ENCODE assay signal across 10 cellular contexts in the genomic region with DNA sequence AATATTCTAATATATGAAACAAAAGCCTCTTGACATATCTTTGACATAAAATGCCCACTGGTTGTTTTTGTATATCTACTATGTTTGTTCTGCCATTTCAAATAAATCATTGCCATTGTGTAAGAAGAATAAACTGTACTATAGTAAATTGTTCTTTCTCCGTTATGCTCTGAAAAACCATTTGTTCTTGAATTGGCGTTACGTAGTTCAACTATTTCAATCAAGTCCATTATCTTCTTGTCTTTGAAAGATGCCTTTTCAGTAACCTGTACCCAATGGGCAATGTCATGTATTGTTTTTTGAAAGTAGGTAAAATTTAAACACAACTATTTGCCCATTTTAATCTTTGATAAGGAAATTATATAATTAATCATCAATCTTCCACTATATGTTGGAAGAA.
A peak's percentile ranks its signal among the peaks of the same experiment; 100 is the strongest.
DNase-seq lines count a peak whose midpoint lies in the region; ATAC-seq and TF ChIP-seq lines count a peak whose summit lies in the region.
"Had no signal": no experiment of that assay in that cellular context is flagged by ENCODE, and none has a peak within 500 bp of the region (broad histone marks: within the 10 kb centered on the region; RNA-seq: fewer than 3 reads in every experiment).

No MANE protein-coding gene starts in this region.

- peak overlapping the region; percentile 69 for H3K4me3 ChIP-seq in epithelial cell of proximal tubule (ENCODE audit: low read depth, low read length)
- peak overlapping the region in 3 of 8 donors; percentile 46 to 73 (median 59) for H3K4me3 ChIP-seq in spleen
- H3K4me3 ChIP-seq: cardiac muscle cell had no signal

- no peak for ATAC-seq in stimulated activated effector memory CD8-positive, alpha-beta T cell treated with anti-CD3 and anti-CD28 coated beads, Interleukin-12 subunit alpha, Interleukin-12 subunit beta, amount 100 ng/mL, for 72 hours
- ATAC-seq: activated CD8-positive, alpha-beta T cell treated with anti-CD3 and anti-CD28 coated beads, Interleukin-2, amount 10 ng/mL, durations not matched to agents 7 days and 5 days had no signal

- TF ChIP-seq CTCF in epithelial cell of proximal tubule (conservative IDR thresholded peaks at IDR 0.05; ENCODE audit: low read depth, low read length) (no peak), spleen (IDR thresholded peaks at IDR 0.05 in 8 of 11, conservative IDR thresholded peaks at IDR 0.05 in 3 of 11) (no peak)

- H3K36me3 ChIP-seq in spleen, result no peaks in the 10 kb centered on the region
- H3K36me3 ChIP-seq: cardiac muscle cell had no signal

- peaks cover 0 to 97% (median 56%) of the 10 kb centered on the region in 6 donors for H3K4me1 ChIP-seq in spleen

- TF ChIP-seq POLR2A in spleen (IDR thresholded peaks at IDR 0.05), result no peak

- intact Hi-C loops in spleen (cut with DNase I; ENCODE audit: low total_unique reads), result no loop called here
- intact Hi-C loops in activated CD4-positive, alpha-beta T cell treated with anti-CD3 and anti-CD28 coated beads, Interleukin-2, amount 10 ng/mL, durations not matched to agents 24 days and 14 days (cut with micrococcal nuclease), result loop anchor here (10.0 kb wide), 1 partner anchor 159 kb away; no protein-coding TSS in a partner anchor

- H3K4me1 Mint-ChIP-seq in stimulated activated effector memory CD8-positive, alpha-beta T cell treated with anti-CD3 and anti-CD28 coated beads, Interleukin-12 subunit alpha, Interleukin-12 subunit beta, amount 100 ng/mL, for 72 hours, result peaks cover 7% of the 10 kb centered on the region
- peaks cover 34% of the 10 kb centered on the region for H3K4me1 Mint-ChIP-seq in activated CD4-positive, alpha-beta T cell treated with anti-CD3 and anti-CD28 coated beads, Interleukin-2, amount 10 ng/mL, durations not matched to agents 24 days and 14 days

- H3K9me3 ChIP-seq in spleen, result no peaks in the 10 kb centered on the region

- no peaks in the 10 kb centered on the region for H3K9me3 Mint-ChIP-seq in stimulated activated effector memory CD8-positive, alpha-beta T cell treated with anti-CD3 and anti-CD28 coated beads, Interleukin-12 subunit alpha, Interleukin-12 subunit beta, amount 100 ng/mL, for 72 hours
- no peaks in the 10 kb centered on the region for H3K9me3 Mint-ChIP-seq in activated CD4-positive, alpha-beta T cell treated with anti-CD3 and anti-CD28 coated beads, Interleukin-2, amount 10 ng/mL, durations not matched to agents 24 days and 14 days

- H3K27ac Mint-ChIP-seq in stimulated activated effector memory CD8-positive, alpha-beta T cell treated with anti-CD3 and anti-CD28 coated beads, Interleukin-12 subunit alpha, Interleukin-12 subunit beta, amount 100 ng/mL, for 72 hours, result no peak overlapping the region
- H3K27ac Mint-ChIP-seq in activated CD4-positive, alpha-beta T cell treated with anti-CD3 and anti-CD28 coated beads, Interleukin-2, amount 10 ng/mL, durations not matched to agents 24 days and 14 days, result no peak overlapping the region

- 29 to 64% (median 45%) methylated on average over 3 of the region's 3 CpGs for WGBS in spleen, 5 donors

- peaks cover 0 to 4% (median 0%) of the 10 kb centered on the region in 7 donors for H3K27me3 ChIP-seq in spleen (replicated peaks in 1 of 7)
- H3K27me3 ChIP-seq: cardiac muscle cell had no signal

- no peak overlapping the region for H3K4me3 Mint-ChIP-seq in stimulated activated effector memory CD8-positive, alpha-beta T cell treated with anti-CD3 and anti-CD28 coated beads, Interleukin-12 subunit alpha, Interleukin-12 subunit beta, amount 100 ng/mL, for 72 hours
- no peak overlapping the region for H3K4me3 Mint-ChIP-seq in activated CD4-positive, alpha-beta T cell treated with anti-CD3 and anti-CD28 coated beads, Interleukin-2, amount 10 ng/mL, durations not matched to agents 24 days and 14 days
- H3K4me3 Mint-ChIP-seq: activated CD8-positive, alpha-beta T cell treated with anti-CD3 and anti-CD28 coated beads, Interleukin-2, amount 10 ng/mL, durations not matched to agents 7 days and 5 days had no signal

- no peaks in the 10 kb centered on the region for H3K36me3 Mint-ChIP-seq in stimulated activated effector memory CD8-positive, alpha-beta T cell treated with anti-CD3 and anti-CD28 coated beads, Interleukin-12 subunit alpha, Interleukin-12 subunit beta, amount 100 ng/mL, for 72 hours
- H3K36me3 Mint-ChIP-seq in activated CD4-positive, alpha-beta T cell treated with anti-CD3 and anti-CD28 coated beads, Interleukin-2, amount 10 ng/mL, durations not matched to agents 24 days and 14 days (ENCODE audit: low read depth), result peaks cover 8% of the 10 kb centered on the region

- peak overlapping the region in 7 of 8 donors; percentile 81 to 91 (median 86) for H3K27ac ChIP-seq in spleen
- H3K27ac ChIP-seq: cardiac muscle cell had no signal

- DNase-seq in DMS53 (lab: John Stamatoyannopoulos, UW), result peak; percentile 37
- no peak for DNase-seq in DMS53 treated with DMSO at 0.1 percent for 48 hours (lab: John Stamatoyannopoulos, UW; ENCODE audit: unreplicated experiment)
- peak; percentile 75 for DNase-seq in OCI-M1 (lab: John Stamatoyannopoulos, UW)
- DNase-seq in epithelial cell of proximal tubule (ENCODE audit: low read depth), result no peak
- DNase-seq in spleen, result no peak
- DNase-seq in stimulated activated effector memory CD8-positive, alpha-beta T cell treated with anti-CD3 and anti-CD28 coated beads, Interleukin-12 subunit alpha, Interleukin-12 subunit beta, amount 100 ng/mL, for 72 hours (ENCODE audit: low spot score in 2 of 2), result no peak
- DNase-seq in activated gamma-delta T cell (lab: John Stamatoyannopoulos, UW), result no peak
- DNase-seq in activated CD4-positive, alpha-beta T cell treated with anti-CD3 and anti-CD28 coated beads, Interleukin-2, amount 10 ng/mL, durations not matched to agents 24 days and 14 days, result no peak
- DNase-seq: activated CD8-positive, alpha-beta T cell treated with anti-CD3 and anti-CD28 coated beads, Interleukin-2, amount 10 ng/mL, durations not matched to agents 7 days and 5 days had no signal

- H3K27me3 Mint-ChIP-seq in activated CD4-positive, alpha-beta T cell treated with anti-CD3 and anti-CD28 coated beads, Interleukin-2, amount 10 ng/mL, durations not matched to agents 24 days and 14 days, result no peaks in the 10 kb centered on the region

Comparison
In these comparisons a context has a peak if more than half of its experiments do, and no peak if none do; other contexts are left out.
1. DNase-seq: peak in DMS53 (single experiment) and OCI-M1 (single experiment); none in DMS53 treated with DMSO at 0.1 percent for 48 hours (single experiment), epithelial cell of proximal tubule (single experiment), spleen (single experiment), stimulated activated effector memory CD8-positive, alpha-beta T cell treated with anti-CD3 and anti-CD28 coated beads, Interleukin-12 subunit alpha, Interleukin-12 subunit beta, amount 100 ng/mL, for 72 hours (0 of 2), activated gamma-delta T cell (single experiment) and activated CD4-positive, alpha-beta T cell treated with anti-CD3 and anti-CD28 coated beads, Interleukin-2, amount 10 ng/mL, durations not matched to agents 24 days and 14 days (single experiment).